8 cellular contexts compared by ENCODE assay signal in genomic region chr11:14643697-14644395, GRCh38. TPM values are rescaled to one million over a fixed set of nuclear protein-coding genes. Genes with fewer than 3 reads are reported as not detected.
DNase-seq lines count a peak whose midpoint lies in the region; ATAC-seq and TF ChIP-seq lines count a peak whose summit lies in the region.

Gene PDE3B (plus strand): TSS chr11:14643804. CDS start chr11:14644076, 272 bp downstream.

- peaks cover 47% of the 10 kb centered on the region for H3K4me1 Mint-ChIP-seq in activated CD4-positive, alpha-beta T cell treated with anti-CD3 and anti-CD28 coated beads for 36 hours

- intact Hi-C loops in activated CD4-positive, alpha-beta T cell treated with anti-CD3 and anti-CD28 coated beads for 36 hours (cut with DNase I, micrococcal nuclease): loop anchor here (1.0 to 10.0 kb wide), 7 partner anchors 65 to 411 kb away; no protein-coding TSS in a partner anchor

- H3K27ac ChIP-seq in coronary artery (peak within 1 kb of the TSS; percentile 42 to 77), liver (ENCODE audit: low read depth in 1 of 2, low read length in 2 of 2) (peak within 1 kb of the TSS; percentile 94 to 98)

- H3K4me3 Mint-ChIP-seq in activated CD4-positive, alpha-beta T cell treated with anti-CD3 and anti-CD28 coated beads for 36 hours: peak within 1 kb of the TSS; percentile 75

- no peak for TF ChIP-seq RAD21 in liver (IDR thresholded peaks at IDR 0.05)

- POLR2A ChIA-PET in activated CD4-positive, alpha-beta T cell treated with anti-CD3 and anti-CD28 coated beads for 36 hours (lab: Charles Lee): interaction anchor here (0.6 to 1.9 kb wide), 11 partner anchors 10 to 331 kb away, joined by 3 to 7 read pairs (median 4); partner anchors contain the start of gene PSMA1

- H3K27me3 ChIP-seq in liver (ENCODE audit: control insufficient read depth in 4 of 4, insufficient read depth in 4 of 4, low read length in 3 of 4): no peaks in the 10 kb centered on the region

- ATAC-seq in GM18520 (IDR thresholded peaks at IDR 0.05; ENCODE audit: unreplicated experiment): peak; percentile 58
- peak; percentile 59 for ATAC-seq in HG03064 (IDR thresholded peaks at IDR 0.05; ENCODE audit: low read depth, unreplicated experiment)
- ATAC-seq in activated CD4-positive, alpha-beta T cell treated with anti-CD3 and anti-CD28 coated beads for 36 hours: peak; percentile 76

- H3K36me3 Mint-ChIP-seq in activated CD4-positive, alpha-beta T cell treated with anti-CD3 and anti-CD28 coated beads for 36 hours (ENCODE audit: low read depth): peaks cover 33% of the 10 kb centered on the region

- peak within 1 kb of the TSS; percentile 81 to 94 for H3K9ac ChIP-seq in liver (ENCODE audit: low read depth in 1 of 2, low read length in 2 of 2)

- in situ Hi-C loops in ACHN (cut with HindIII; ENCODE audit: low pct_ligation_motif_present, low pct_unique_long_range_greater_than_20kb, low sequenced_read_pairs): no loop called here

- DNase-seq in ACHN: peak; percentile 19
- DNase-seq in NCI-H345 treated with DMSO at 0.1 percent for 48 hours (lab: John Stamatoyannopoulos, UW; ENCODE audit: unreplicated experiment): peak; percentile 68
- DNase-seq in activated CD4-positive, alpha-beta T cell treated with anti-CD3 and anti-CD28 coated beads for 36 hours: peak; percentile 88
- DNase-seq in coronary artery (ENCODE audit: low spot score): peak; percentile 75
- DNase-seq in stimulated activated CD4-positive, alpha-beta T cell treated with anti-CD3 and anti-CD28 coated beads, Interleukin-4, amount 100 ng/mL, for 48 hours (ENCODE audit: low read depth in 2 of 2): peak; percentile 65 to 68

- TF ChIP-seq CTCF in coronary artery (IDR thresholded peaks at IDR 0.05) (no peak), liver (IDR thresholded peaks at IDR 0.05; ENCODE audit: low read depth, low read length, missing input control) (no peak)

- H3K4me3 ChIP-seq in coronary artery (peak within 1 kb of the TSS; percentile 82), liver (ENCODE audit: low read depth in 1 of 3, low read length in 3 of 3) (peak within 1 kb of the TSS; percentile 83 to 94 (median 85))

- no peaks in the 10 kb centered on the region for H3K27me3 Mint-ChIP-seq in activated CD4-positive, alpha-beta T cell treated with anti-CD3 and anti-CD28 coated beads for 36 hours

- under 1% methylated on average over 79 of the region's 79 CpGs for WGBS in liver

- no peaks in the 10 kb centered on the region for H3K9me3 ChIP-seq in liver (ENCODE audit: control insufficient read depth in 4 of 4, low read length in 3 of 4)

- no peaks in the 10 kb centered on the region for H3K9me3 Mint-ChIP-seq in activated CD4-positive, alpha-beta T cell treated with anti-CD3 and anti-CD28 coated beads for 36 hours (ENCODE audit: low read depth)

- peak within 1 kb of the TSS; percentile 89 for H3K27ac Mint-ChIP-seq in activated CD4-positive, alpha-beta T cell treated with anti-CD3 and anti-CD28 coated beads for 36 hours

- H3K36me3 ChIP-seq in liver (ENCODE audit: control insufficient read depth in 4 of 4, insufficient read depth in 3 of 4, low read depth in 1 of 4, low read length in 3 of 4): no peaks in the 10 kb centered on the region

- CTCF ChIA-PET in activated CD4-positive, alpha-beta T cell treated with anti-CD3 and anti-CD28 coated beads for 36 hours (lab: Charles Lee): interaction anchor here (0.9 to 3.6 kb wide), 12 partner anchors 8 to 263 kb away, joined by 3 to 17 read pairs (median 6); partner anchors contain the start of gene CYP2R1

- peaks cover 1 to 36% (median 14%) of the 10 kb centered on the region in 4 donors for H3K4me1 ChIP-seq in liver (ENCODE audit: control insufficient read depth in 4 of 4, insufficient read depth in 4 of 4, low read length in 3 of 4)

TF ChIP-seq in liver, 16 proteins besides CTCF, POLR2A, EP300 and RAD21:
- TF ChIP-seq TAF1 (conservative IDR thresholded peaks at IDR 0.05): peak; percentile 90
- TF ChIP-seq EGR1 (IDR thresholded peaks at IDR 0.05; ENCODE audit: low read depth in 2 of 2): no peak
- TF ChIP-seq REST (IDR thresholded peaks at IDR 0.05): peak; percentile 88

RNA-seq across cellular contexts. Expression of gene PDE3B, which starts in this region (rescaled TPM):
- total RNA-seq in activated CD4-positive, alpha-beta T cell treated with anti-CD3 and anti-CD28 coated beads for 36 hours: 10 to 100 TPM; 24.7 to 25.8 TPM
- total RNA-seq in liver: 10 to 100 TPM; 31.7 to 43.1 TPM
- polyA plus RNA-seq in liver: 10 to 100 TPM; 11.3 to 11.7 TPM

Comparison
In these comparisons a context has a peak if more than half of its experiments do, and no peak if none do; other contexts are left out.
1. Peak in every context shown above with its lines: DNase-seq, ATAC-seq, H3K4me3 ChIP-seq and H3K27ac ChIP-seq.
2. DNase-seq: peak in every context shown above with its lines; median percentile 88 in activated CD4-positive, alpha-beta T cell treated with anti-CD3 and anti-CD28 coated beads for 36 hours; 75 in coronary artery; 68 in NCI-H345 treated with DMSO at 0.1 percent for 48 hours; 66 in stimulated activated CD4-positive, alpha-beta T cell treated with anti-CD3 and anti-CD28 coated beads, Interleukin-4, amount 100 ng/mL, for 48 hours; 19 in ACHN.